In genomic region chr19:35509861-35510625, GRCh38 we compare ENCODE assay signal across 2 cellular contexts.
TF ChIP-seq lines count a peak whose summit lies in the region.

No MANE protein-coding gene starts in this region.

TF ChIP-seq in Ishikawa, 13 proteins besides CTCF, POLR2A, EP300 and RAD21 (continued from another document):
- TF ChIP-seq REST (IDR thresholded peaks at IDR 0.05; ENCODE audit: low read depth) (no peak), MAX (IDR thresholded peaks at IDR 0.05) (peak; percentile 50), FOXM1 (IDR thresholded peaks at IDR 0.05; ENCODE audit: borderline replicate concordance, low read depth) (no peak), TAF1 (IDR thresholded peaks at IDR 0.05; ENCODE audit: low read depth) (peak; percentile 47; the same call in 1 of the 2 replicates), ZBTB7A (IDR thresholded peaks at IDR 0.05; ENCODE audit: low read depth) (peak; percentile 95)

TF ChIP-seq in SK-N-SH treated with all-trans-retinoic acid at 6 μM for 48 hours, 23 proteins besides CTCF, POLR2A, EP300 and RAD21 (continued from another document):
- TF ChIP-seq CREB5 (CRISPR knock-in tag; IDR thresholded peaks at IDR 0.05; ENCODE audit: low read depth) (no peak), GLIS3 (CRISPR knock-in tag; IDR thresholded peaks at IDR 0.05) (no peak), BACH2 (CRISPR knock-in tag; IDR thresholded peaks at IDR 0.05; ENCODE audit: borderline replicate concordance) (no peak), ISL1 (CRISPR knock-in tag; IDR thresholded peaks at IDR 0.05) (no peak), POU6F1 (CRISPR knock-in tag; IDR thresholded peaks at IDR 0.05; ENCODE audit: borderline replicate concordance, low read depth) (no peak), SNAI2 (CRISPR knock-in tag; IDR thresholded peaks at IDR 0.05) (no peak), ARNTL (CRISPR knock-in tag; IDR thresholded peaks at IDR 0.05; ENCODE audit: borderline replicate concordance, low read depth) (no peak), ZNF8 (CRISPR knock-in tag; IDR thresholded peaks at IDR 0.05) (no peak)
TF ChIP-seq in SK-N-SH treated with all-trans-retinoic acid at 6 μM for 48 hours: peak in this region for 0.
